8 cellular contexts compared by ENCODE assay signal in the genomic region with DNA sequence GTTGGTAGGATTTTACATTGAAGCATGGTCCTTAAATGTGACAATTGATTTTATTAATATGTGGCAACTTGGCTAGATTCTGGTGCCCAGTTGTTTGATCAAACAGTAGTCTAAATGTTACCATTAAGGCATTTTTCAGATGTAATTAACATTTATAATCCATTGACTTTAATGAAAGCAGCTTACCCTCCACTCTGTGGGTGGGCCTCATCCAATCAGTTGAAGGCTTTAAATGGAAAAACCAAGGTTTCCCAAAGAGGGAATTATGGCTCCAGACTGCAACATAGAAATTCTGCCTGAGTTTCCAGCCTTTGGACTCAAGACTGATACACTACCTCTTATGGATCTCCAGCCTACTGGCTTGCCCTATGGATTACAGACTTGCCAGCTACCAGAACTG.
"Had no signal": no experiment of that assay in that cellular context is flagged by ENCODE, and none has a peak within 500 bp of the region (broad histone marks: within the 10 kb centered on the region; RNA-seq: fewer than 3 reads in every experiment).

No MANE protein-coding gene starts in this region.

- FAIRE-seq: G401.6, GM12878, GM12891, GM12892, GM18507, GM19239 had no signal

- H3K4me3 ChIP-seq: GM12878 had no signal

- ATAC-seq: GM12878 had no signal

- DNase-seq: GDM1, GF-D8 had no signal
